ENCODE assay signal across 27 cellular contexts in genomic region chr12:13947237-13947945, GRCh38. TPM values are rescaled to one million over a fixed set of nuclear protein-coding genes. Genes with fewer than 3 reads are reported as not detected.
DNase-seq lines count a peak whose midpoint lies in the region; ATAC-seq and TF ChIP-seq lines count a peak whose summit lies in the region.
"Had no signal": no experiment of that assay in that cellular context is flagged by ENCODE, and none has a peak within 500 bp of the region (broad histone marks: within the 10 kb centered on the region; RNA-seq: fewer than 3 reads in every experiment).

No MANE protein-coding gene starts in this region.

- no peaks in the 10 kb centered on the region for H3K27me3 Mint-ChIP-seq in nephron (ENCODE audit: low read depth)
- no peaks in the 10 kb centered on the region for H3K27me3 Mint-ChIP-seq in osteocyte (ENCODE audit: unreplicated experiment)
- H3K27me3 Mint-ChIP-seq: activated CD4-positive, alpha-beta T cell treated with anti-CD3 and anti-CD28 coated beads, Interleukin-2, amount 10 ng/mL, durations not matched to agents 24 days and 14 days had no signal

- in situ Hi-C loops in Caki2 (cut with HindIII; ENCODE audit: low pct_unique_long_range_greater_than_20kb, low sequenced_read_pairs), result no loop called here

- TF ChIP-seq CTCF in epithelial cell of esophagus (IDR thresholded peaks at IDR 0.05; ENCODE audit: insufficient read depth, low read depth, low read length, missing control alignments), result no peak
- TF ChIP-seq CTCF in nephron (IDR thresholded peaks at IDR 0.05; ENCODE audit: unreplicated experiment in 3 of 3), result no peak
- no peak for TF ChIP-seq CTCF in osteocyte (IDR thresholded peaks at IDR 0.05)

- ATAC-seq in GM21360 (IDR thresholded peaks at IDR 0.05; ENCODE audit: unreplicated experiment), result no peak
- ATAC-seq: left colon; stimulated activated naive CD8-positive, alpha-beta T cell treated with anti-CD3 and anti-CD28 coated beads, Interleukin-15, Interleukin-2, amounts not matched to agents 100 U/mL and 50 U/mL, for 24 hours had no signal

- peak; percentile 20; the same call in 1 of the 2 replicates for TF ChIP-seq RAD21 in Ishikawa (IDR thresholded peaks at IDR 0.05; ENCODE audit: low read depth)

- no peaks in the 10 kb centered on the region for H3K4me1 Mint-ChIP-seq in nephron
- H3K4me1 Mint-ChIP-seq in osteocyte (ENCODE audit: unreplicated experiment), result no peaks in the 10 kb centered on the region
- H3K4me1 Mint-ChIP-seq: activated CD4-positive, alpha-beta T cell treated with anti-CD3 and anti-CD28 coated beads, Interleukin-2, amount 10 ng/mL, durations not matched to agents 24 days and 14 days; activated naive CD4-positive, alpha-beta T cell treated with anti-CD3 and anti-CD28 coated beads, Interleukin-2, amount 50 U/mL, for 24 hours; naive B cell had no signal

- H3K4me3 Mint-ChIP-seq in nephron (no peak overlapping the region), osteocyte (ENCODE audit: unreplicated experiment) (no peak overlapping the region)
- H3K4me3 Mint-ChIP-seq: activated CD4-positive, alpha-beta T cell treated with anti-CD3 and anti-CD28 coated beads, Interleukin-2, amount 10 ng/mL, durations not matched to agents 24 days and 14 days; activated naive CD4-positive, alpha-beta T cell treated with anti-CD3 and anti-CD28 coated beads, Interleukin-2, amount 50 U/mL, for 24 hours; activated T-helper 1 cell treated with anti-CD3 and anti-CD28 coated beads, Interleukin-12 subunit alpha, Interleukin-12 subunit beta, Interleukin-2, Interleukin-4 antibody, amounts not matched to agents 30 ng/mL and 10 ng/mL and 1 ng/mL, durations not matched to agents 14 hours and 24 hours and 36 hours; naive B cell had no signal

- H3K4me3 ChIP-seq in epithelial cell of esophagus (ENCODE audit: low read length), result no peak overlapping the region
- H3K4me3 ChIP-seq: BLaER1 treated with 17β-estradiol and CSF1 and Interleukin-3, amounts not matched to agents 10 nM and 100 nM; right atrium auricular region; SK-N-MC had no signal

- peak; percentile 83 for TF ChIP-seq EP300 in Ishikawa (IDR thresholded peaks at IDR 0.05; ENCODE audit: borderline replicate concordance)

- no peaks in the 10 kb centered on the region for H3K36me3 Mint-ChIP-seq in nephron (ENCODE audit: low read depth)
- no peaks in the 10 kb centered on the region for H3K36me3 Mint-ChIP-seq in osteocyte (ENCODE audit: unreplicated experiment)
- H3K36me3 Mint-ChIP-seq: activated naive CD4-positive, alpha-beta T cell treated with anti-CD3 and anti-CD28 coated beads, Interleukin-2, amount 50 U/mL, for 24 hours had no signal

- DNase-seq in Caki2 (ENCODE audit: low read depth), result peak; percentile 97
- DNase-seq in epithelial cell of esophagus (ENCODE audit: low read depth), result peak; percentile 1
- no peak for DNase-seq in GM19238 (ENCODE audit: insufficient read length, low spot score)
- no peak for DNase-seq in osteocyte (ENCODE audit: extremely low spot score, unreplicated experiment)
- DNase-seq in iPS-NIHi7 (ENCODE audit: extremely low spot score), result no peak
- DNase-seq: activated CD4-positive, alpha-beta T cell treated with anti-CD3 and anti-CD28 coated beads, Interleukin-2, amount 10 ng/mL, durations not matched to agents 24 days and 14 days; aorta; Caco-2; KBM-7; left colon; mesendoderm; naive B cell; NCI-H2171 treated with DMSO at 0.1 percent for 48 hours; NCI-H69; stimulated activated CD4-positive, alpha-beta T cell treated with anti-CD3 and anti-CD28 coated beads, Interleukin-12 subunit alpha, Interleukin-12 subunit beta, amount 100 ng/mL, for 4 hours; stimulated activated CD4-positive, alpha-beta T cell treated with anti-CD3 and anti-CD28 coated beads, Interleukin-4, amount 100 ng/mL, for 4 hours; stimulated activated naive CD8-positive, alpha-beta T cell treated with anti-CD3 and anti-CD28 coated beads, Interleukin-15, Interleukin-2, amounts not matched to agents 100 U/mL and 50 U/mL, for 24 hours; T-helper 2 cell had no signal

- H3K9me3 Mint-ChIP-seq in nephron (no peaks in the 10 kb centered on the region), osteocyte (ENCODE audit: unreplicated experiment) (no peaks in the 10 kb centered on the region)
- H3K9me3 Mint-ChIP-seq: activated CD4-positive, alpha-beta T cell treated with anti-CD3 and anti-CD28 coated beads, Interleukin-2, amount 10 ng/mL, durations not matched to agents 24 days and 14 days; activated naive CD4-positive, alpha-beta T cell treated with anti-CD3 and anti-CD28 coated beads, Interleukin-2, amount 50 U/mL, for 24 hours; activated T-helper 1 cell treated with anti-CD3 and anti-CD28 coated beads, Interleukin-12 subunit alpha, Interleukin-12 subunit beta, Interleukin-2, Interleukin-4 antibody, amounts not matched to agents 30 ng/mL and 10 ng/mL and 1 ng/mL, durations not matched to agents 14 hours and 24 hours and 36 hours had no signal

- H3K27ac Mint-ChIP-seq in nephron (peak overlapping the region in 2 of 3 experiments; percentile 34 to 80), osteocyte (ENCODE audit: unreplicated experiment) (no peak overlapping the region)
- H3K27ac Mint-ChIP-seq: activated CD4-positive, alpha-beta T cell treated with anti-CD3 and anti-CD28 coated beads, Interleukin-2, amount 10 ng/mL, durations not matched to agents 24 days and 14 days; activated naive CD4-positive, alpha-beta T cell treated with anti-CD3 and anti-CD28 coated beads, Interleukin-2, amount 50 U/mL, for 24 hours; activated T-helper 1 cell treated with anti-CD3 and anti-CD28 coated beads, Interleukin-12 subunit alpha, Interleukin-12 subunit beta, Interleukin-2, Interleukin-4 antibody, amounts not matched to agents 30 ng/mL and 10 ng/mL and 1 ng/mL, durations not matched to agents 14 hours and 24 hours and 36 hours; naive B cell had no signal

TF ChIP-seq in Ishikawa, 13 proteins besides CTCF, POLR2A, EP300 and RAD21:
- TF ChIP-seq ZBTB7A (IDR thresholded peaks at IDR 0.05; ENCODE audit: low read depth) (no peak), TEAD4 (IDR thresholded peaks at IDR 0.05) (peak; percentile 93), YY1 (IDR thresholded peaks at IDR 0.05; ENCODE audit: low read depth) (0 out of 2 replicates have a peak, but pooled peaks have one; percentile 60), CEBPB (IDR thresholded peaks at IDR 0.05) (0 out of 2 replicates have a peak, but pooled peaks have one; percentile 51), MAX (IDR thresholded peaks at IDR 0.05) (0 out of 2 replicates have a peak, but pooled peaks have one; percentile 43), FOXM1 (IDR thresholded peaks at IDR 0.05; ENCODE audit: borderline replicate concordance, low read depth) (peak; percentile 58; the same call in 1 of the 2 replicates), EGR1 (IDR thresholded peaks at IDR 0.05) (no peak), REST (IDR thresholded peaks at IDR 0.05; ENCODE audit: low read depth) (peak; percentile 57; the same call in 1 of the 2 replicates), TCF12 (IDR thresholded peaks at IDR 0.05; ENCODE audit: low read depth) (peak; percentile 84), NFIC (IDR thresholded peaks at IDR 0.05) (peak; percentile 64; the same call in 1 of the 2 replicates), CREB1 (IDR thresholded peaks at IDR 0.05; ENCODE audit: low read depth) (no peak), USF1 (IDR thresholded peaks at IDR 0.05) (0 out of 2 replicates have a peak, but pooled peaks have one; percentile 18)

RNA-seq across cellular contexts. Expression of gene GRIN2B, which starts 34.0 kb away (rescaled TPM):
- total RNA-seq in Caki2 (2014; rRNA removed; shearing (Covaris generic); ENCODE audit: low replicate concordance), result 0.38 and 1.5 TPM in 2 replicates
- not detected in 2 replicates for total RNA-seq in osteocyte
- total RNA-seq: activated CD4-positive, alpha-beta T cell treated with anti-CD3 and anti-CD28 coated beads, Interleukin-2, amount 10 ng/mL, durations not matched to agents 24 days and 14 days; activated T-helper 1 cell treated with anti-CD3 and anti-CD28 coated beads, Interleukin-12 subunit alpha, Interleukin-12 subunit beta, Interleukin-2, Interleukin-4 antibody, amounts not matched to agents 30 ng/mL and 10 ng/mL and 1 ng/mL, durations not matched to agents 14 hours and 24 hours and 36 hours; osteoblast; right atrium auricular region had no signal

Comparison
In these comparisons a context has a peak if more than half of its experiments do, and no peak if none do; other contexts are left out.
1. DNase-seq: peak in Caki2 (single experiment) and epithelial cell of esophagus (single experiment); none in GM19238 (single experiment), osteocyte (single experiment) and iPS-NIHi7 (single experiment).